8 cellular contexts compared by ENCODE assay signal in the genomic region with DNA sequence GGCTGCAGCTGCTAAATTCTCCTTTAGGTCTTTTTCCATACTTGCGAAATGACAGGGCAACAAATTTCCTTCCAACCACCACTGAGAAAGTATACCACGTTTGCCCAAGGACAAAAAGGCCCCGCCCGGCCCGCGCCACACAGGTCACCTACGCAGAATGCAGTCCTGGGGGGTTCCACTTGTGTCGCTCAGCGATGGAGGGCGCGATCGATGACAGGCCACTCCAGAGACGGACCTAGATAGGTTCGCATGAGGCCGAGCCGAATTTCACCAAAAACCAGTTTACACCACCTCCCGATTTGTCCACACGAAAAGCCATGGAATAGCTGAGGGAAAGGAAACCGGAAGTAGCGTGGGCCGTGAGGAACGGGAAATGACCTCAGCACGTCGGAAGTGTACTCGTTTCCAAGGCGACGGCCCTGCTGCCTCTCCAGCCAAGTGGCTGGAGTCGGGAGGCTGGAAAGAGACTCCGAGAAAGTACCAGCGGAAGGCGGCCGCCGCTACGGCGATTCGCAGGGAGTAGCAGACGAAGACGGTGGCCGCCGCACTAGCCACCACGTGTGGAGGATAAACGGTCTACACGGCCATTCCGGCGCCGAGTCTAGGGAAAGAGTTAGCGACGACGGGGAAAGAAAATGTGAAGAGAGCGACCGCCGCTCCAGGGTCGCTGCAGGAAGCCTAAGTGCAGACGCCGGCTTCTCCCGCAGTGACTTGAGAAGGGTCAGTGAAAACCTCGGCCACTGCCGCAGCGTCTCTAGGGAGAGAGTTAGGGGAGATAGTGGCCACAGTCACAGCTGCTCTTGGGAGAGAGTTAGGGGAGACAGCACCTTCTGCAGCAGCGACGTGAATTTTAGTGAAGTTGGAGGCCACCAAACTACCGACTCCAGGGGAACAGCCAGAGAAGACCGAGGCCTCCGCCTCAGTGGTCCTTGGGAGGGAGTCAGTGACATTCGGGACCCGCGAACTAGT. TPM values are rescaled to one million over a fixed set of nuclear protein-coding genes. Genes with fewer than 3 reads are reported as not detected.
DNase-seq lines count a peak whose midpoint lies in the region; ATAC-seq, FAIRE-seq and TF ChIP-seq lines count a peak whose summit lies in the region.

A gene (plus strand): TSS at position 398 of the 969 bp plus-strand sequence. CDS start 959 bp downstream, outside the sequence.

- H3K9me3 ChIP-seq in keratinocyte (ENCODE audit: control insufficient read depth, low read depth, low read length): no peaks in the 10 kb centered on the region

- H3K4me1 ChIP-seq in keratinocyte (ENCODE audit: control insufficient read depth, extremely low read depth, insufficient read depth, low read length): peaks cover 17% of the 10 kb centered on the region

- dilution Hi-C loops in keratinocyte (cut with MboI; ENCODE audit: extremely low pct_ligation_motif_present, low sequenced_read_pairs): no loop called here

- peak; percentile 96 for ATAC-seq in HG03196 (IDR thresholded peaks at IDR 0.05; ENCODE audit: unreplicated experiment)

- FAIRE-seq in keratinocyte (lab: Jason Lieb, UNC): peak; percentile 89

- no peaks in the 10 kb centered on the region for H3K9me1 ChIP-seq in keratinocyte (ENCODE audit: control insufficient read depth, extremely low read depth, insufficient read depth, low read length)

- DNase-seq in AG08396 (ENCODE audit: low spot score): peak; percentile 90
- peak; percentile 94 for DNase-seq in NCI-H345 (lab: John Stamatoyannopoulos, UW)
- DNase-seq in activated CD4-positive, CD25-positive, alpha-beta regulatory T cell treated with anti-CD3 and anti-CD28 coated beads, Interleukin-2, amount 50 U/mL, for 16 hours (ENCODE audit: low read depth, low spot score): peak; percentile 73
- peak; percentile 98 for DNase-seq in cerebellar cortex (ENCODE audit: low spot score)
- peak; percentile 77 for DNase-seq in keratinocyte (ENCODE audit: low read depth, low spot score)
- DNase-seq in stimulated activated CD4-positive, alpha-beta T cell treated with anti-CD3 and anti-CD28 coated beads, Interleukin-15, amount 100 ng/mL, for 1 hour (ENCODE audit: low read depth in 1 of 2, low spot score in 1 of 2): peak; percentile 61 to 62

- no peaks in the 10 kb centered on the region for H3K27me3 ChIP-seq in keratinocyte (ENCODE audit: control insufficient read depth, extremely low read depth, insufficient read depth, low read length)

- peak within 1 kb of the TSS; percentile 96 for H3K27ac ChIP-seq in keratinocyte (ENCODE audit: control insufficient read depth, insufficient read depth, low read length)

- no peaks in the 10 kb centered on the region for H4K20me1 ChIP-seq in keratinocyte (ENCODE audit: control insufficient read depth, extremely low read depth, insufficient read depth, low read length)

- H3K9ac ChIP-seq in keratinocyte (ENCODE audit: control insufficient read depth, extremely low read depth, insufficient read depth, low read length): peak within 1 kb of the TSS; percentile 96

- in situ Hi-C loops in GM18951 (cut with MboI; ENCODE audit: low sequenced_read_pairs, unreplicated experiment): no loop called here

- TF ChIP-seq POLR2A in GM18951 (IDR thresholded peaks at IDR 0.05; ENCODE audit: extremely low read depth, insufficient read depth, insufficient read length): peak; percentile 63

- H2AFZ ChIP-seq in keratinocyte (ENCODE audit: control insufficient read depth, low read length): peak within 1 kb of the TSS; percentile 98

- peaks cover 12 to 18% of the 10 kb centered on the region in 2 experiments for H3K36me3 ChIP-seq in keratinocyte (ENCODE audit: control insufficient read depth in 2 of 2, extremely low read depth in 1 of 2, insufficient read depth in 2 of 2, low read length in 2 of 2)

- peaks cover 23% of the 10 kb centered on the region for H3K79me2 ChIP-seq in keratinocyte (ENCODE audit: control insufficient read depth, insufficient read depth, low read length)

- peak within 1 kb of the TSS; percentile 93 for H3K4me2 ChIP-seq in keratinocyte (ENCODE audit: control insufficient read depth, extremely low read depth, insufficient read depth, low read depth, low read length)

- H3K4me3 ChIP-seq in keratinocyte (ENCODE audit: control insufficient read depth in 2 of 3, extremely low read depth in 1 of 3, insufficient read depth in 2 of 3, low read depth in 1 of 3, low read length in 3 of 3): peak within 1 kb of the TSS; percentile 84 to 100 (median 90)

- TF ChIP-seq CTCF in keratinocyte (optimal IDR thresholded peaks at IDR 0.05 in 1 of 3, IDR thresholded peaks at IDR 0.05 in 1 of 3, conservative IDR thresholded peaks at IDR 0.05 in 1 of 3; ENCODE audit: extremely low read depth in 1 of 3, insufficient read depth in 2 of 3, low read length in 3 of 3): no peak

RNA-seq across cellular contexts. Expression of the gene that starts here (rescaled TPM):
- 5.0 to 11.0 TPM (median 8.4 TPM) in 3 replicates for polyA plus RNA-seq in keratinocyte
- polyA plus RNA-seq in keratinocyte (2011; ENCODE audit: low read depth): 9.7 TPM
- 5.2 and 7.7 TPM in 2 replicates for polyA plus RNA-seq in keratinocyte (2011; cell fraction: cytosol; rRNA removed)
- polyA plus RNA-seq in keratinocyte (2011; cell fraction: nucleus; rRNA removed): 9.2 and 12.7 TPM in 2 replicates
- polyA plus RNA-seq in keratinocyte (2012; ENCODE audit: low replicate concordance): 5.8 and 7.9 TPM in 2 replicates
- polyA minus RNA-seq in keratinocyte: 1.9 to 4.9 TPM (median 3.5 TPM) in 3 replicates
- 5.9 TPM for polyA minus RNA-seq in keratinocyte (2011; cell fraction: cytosol; rRNA and poly(A)+ RNA removed)
- 5.1 and 10.7 TPM in 2 replicates for polyA minus RNA-seq in keratinocyte (2011; cell fraction: nucleus; rRNA and poly(A)+ RNA removed)

Comparison
In these comparisons a context has a peak if more than half of its experiments do, and no peak if none do; other contexts are left out.
1. Peak in every context shown above with its lines: DNase-seq, ATAC-seq, H3K4me3 ChIP-seq and H3K27ac ChIP-seq.